ENCODE assay signal across 29 cellular contexts in genomic region chr6:7833753-7834075, GRCh38.
"Had no signal": no experiment of that assay in that cellular context is flagged by ENCODE, and none has a peak within 500 bp of the region (broad histone marks: within the 10 kb centered on the region; RNA-seq: fewer than 3 reads in every experiment).

No MANE protein-coding gene starts in this region.

- ATAC-seq: left lung; natural killer cell treated with Interleukin-12 subunit alpha and Interleukin-12 subunit beta and Interleukin-15 and Interleukin-18, amount 100 ng/mL, for 72 hours; psoas muscle; sciatic nerve; stimulated activated memory B cell treated with anti-CD40 and anti-IgM and Interleukin-4, amounts not matched to agents 10 μg/mL and 1 μg/mL and 100 μg/mL, for 72 hours had no signal

- H3K9ac ChIP-seq: parathyroid adenoma had no signal

- H3K4me1 ChIP-seq: esophagus squamous epithelium, heart left ventricle, left lung, lower lobe of right lung, parathyroid adenoma, psoas muscle, spleen, upper lobe of left lung, vagina had no signal

- H3K4me3 Mint-ChIP-seq: memory B cell; mesothelial cell of epicardium; natural killer cell treated with Interleukin-12 subunit alpha and Interleukin-12 subunit beta and Interleukin-15 and Interleukin-18, amount 100 ng/mL, for 72 hours; stimulated activated memory B cell treated with anti-CD40 and anti-IgM and Interleukin-4, amounts not matched to agents 10 μg/mL and 1 μg/mL and 100 μg/mL, for 72 hours; stimulated activated naive CD8-positive, alpha-beta T cell treated with anti-CD3 and anti-CD28 coated beads, Interleukin-15, Interleukin-2, amounts not matched to agents 100 ng/mL and 50 ng/mL, for 24 hours had no signal

- H3K4me3 ChIP-seq: dorsolateral prefrontal cortex, esophagus squamous epithelium, heart left ventricle, left lung, lower lobe of right lung, psoas muscle, spleen, tibial artery, upper lobe of left lung, vagina had no signal

- H3K27ac Mint-ChIP-seq: memory B cell; mesothelial cell of epicardium; natural killer cell treated with Interleukin-12 subunit alpha and Interleukin-12 subunit beta and Interleukin-15 and Interleukin-18, amount 100 ng/mL, for 72 hours; stimulated activated memory B cell treated with anti-CD40 and anti-IgM and Interleukin-4, amounts not matched to agents 10 μg/mL and 1 μg/mL and 100 μg/mL, for 72 hours; stimulated activated naive CD8-positive, alpha-beta T cell treated with anti-CD3 and anti-CD28 coated beads, Interleukin-15, Interleukin-2, amounts not matched to agents 100 ng/mL and 50 ng/mL, for 24 hours had no signal

- H3K27me3 ChIP-seq: esophagus squamous epithelium, left lung, spleen, tibial artery, upper lobe of left lung, vagina had no signal

- H3K9me3 ChIP-seq: esophagus squamous epithelium, heart left ventricle, left lung, lower lobe of right lung, psoas muscle, tibial artery, upper lobe of left lung, vagina had no signal

- H3K79me2 ChIP-seq: parathyroid adenoma had no signal

- H3K9me3 Mint-ChIP-seq: natural killer cell treated with Interleukin-12 subunit alpha and Interleukin-12 subunit beta and Interleukin-15 and Interleukin-18, amount 100 ng/mL, for 72 hours had no signal

- H3K36me3 Mint-ChIP-seq: mesothelial cell of epicardium; natural killer cell treated with Interleukin-12 subunit alpha and Interleukin-12 subunit beta and Interleukin-15 and Interleukin-18, amount 100 ng/mL, for 72 hours had no signal

- H2AFZ ChIP-seq: parathyroid adenoma had no signal

- H3K36me3 ChIP-seq: esophagus squamous epithelium, heart left ventricle, left lung, lower lobe of right lung, spleen, tibial artery, upper lobe of left lung, vagina had no signal

- FAIRE-seq: islet of Langerhans had no signal

- H3K4me1 Mint-ChIP-seq: memory B cell had no signal

- DNase-seq: cortex of kidney; dorsolateral prefrontal cortex; effector CD8-positive, alpha-beta T cell; esophagus squamous epithelium; foreskin melanocyte; heart left ventricle; hypothalamus; kidney glomerular epithelial cell; left lung; lower lobe of right lung; occipital lobe; psoas muscle; retina; spleen; stimulated activated CD4-positive, alpha-beta T cell treated with anti-CD3 and anti-CD28 coated beads, Interleukin-15, amount 100 ng/mL, for 24 hours; stimulated activated CD4-positive, alpha-beta T cell treated with anti-CD3 and anti-CD28 coated beads, Interleukin-1b, Interleukin-23, amount 100 ng/mL, for 48 hours; stimulated activated CD4-positive, alpha-beta T cell treated with anti-CD3 and anti-CD28 coated beads, Interleukin-4, amount 100 ng/mL, for 24 hours; tibial artery; upper lobe of left lung had no signal

- H3K27ac ChIP-seq: dorsolateral prefrontal cortex, epithelial cell of prostate, esophagus squamous epithelium, heart left ventricle, left lung, lower lobe of right lung, parathyroid adenoma, psoas muscle, spleen, upper lobe of left lung, vagina had no signal
